ENCODE assay signal across 8 cellular contexts in genomic region chr16:15649311-15649710, GRCh38. TPM values are rescaled to one million over a fixed set of nuclear protein-coding genes. Genes with fewer than 3 reads are reported as not detected.
DNase-seq lines count a peak whose midpoint lies in the region; ATAC-seq and TF ChIP-seq lines count a peak whose summit lies in the region.
"Not testable (repeated sequence)": the region's sequence is repeated elsewhere in the genome, so short reads cannot be mapped to it uniquely, and the experiment has no call there.

No MANE protein-coding gene starts in this region.

- H4K5ac ChIP-seq in IMR-90 (ENCODE audit: low read depth, low read length) = not testable (repeated sequence)

- dilution Hi-C loops in IMR-90 (cut with HindIII; ENCODE audit: low sequenced_read_pairs, unreplicated experiment) = not testable (repeated sequence)

- not testable (repeated sequence) for H3K56ac ChIP-seq in IMR-90 (ENCODE audit: extremely low read depth, insufficient read depth, low read length)

- H2BK120ac ChIP-seq in IMR-90 (ENCODE audit: low read depth, low read length) = peak overlapping the region; percentile 28

- not testable (repeated sequence) for H2AK9ac ChIP-seq in IMR-90 (replicated peaks; ENCODE audit: low read depth, low read length, poor library complexity)

- H2AFZ ChIP-seq in IMR-90 (replicated peaks; ENCODE audit: low read length, poor library complexity) = peak overlapping the region; percentile 93

- H2AK5ac ChIP-seq in IMR-90 (ENCODE audit: low read depth, low read length) = 0 out of 2 replicates have a peak overlapping the region, but pooled peaks have one; percentile 5

- TF ChIP-seq CTCF in IMR-90 (conservative IDR thresholded peaks at IDR 0.05; ENCODE audit: low read depth, low read length); left lung (IDR thresholded peaks at IDR 0.05); neutrophil (IDR thresholded peaks at IDR 0.05): not testable (repeated sequence)

- H3K14ac ChIP-seq in IMR-90 (replicated peaks; ENCODE audit: low read depth, low read length) = not testable (repeated sequence)

- not testable (repeated sequence) for H4K91ac ChIP-seq in IMR-90 (ENCODE audit: insufficient read depth, low read depth, low read length)

- peak overlapping the region; percentile 76 to 98 (median 90) for H3K4me2 ChIP-seq in BLaER1 treated with 17β-estradiol and CSF1 and Interleukin-3, amounts not matched to agents 10 nM and 100 nM
- H3K4me2 ChIP-seq in IMR-90 (ENCODE audit: low read depth, low read length) = peak overlapping the region; percentile 90

- not testable (repeated sequence) for H3K9me1 ChIP-seq in IMR-90 (ENCODE audit: insufficient read depth, low read length)

- H3K27ac ChIP-seq in BLaER1 treated with 17β-estradiol and CSF1 and Interleukin-3, amounts not matched to agents 10 nM and 100 nM = peak overlapping the region in 9 of 11 experiments; percentile 90 to 98 (median 96); a peak in 15 of 22 replicates
- H3K27ac ChIP-seq in IMR-90 (ENCODE audit: insufficient read depth, low read length) = not testable (repeated sequence)
- H3K27ac ChIP-seq in epithelial cell of prostate (peak overlapping the region; percentile 99), left lung (peak overlapping the region in 1 of 2 donors; percentile 94), neutrophil (peak overlapping the region; percentile 95), substantia nigra (ENCODE audit: low read depth, low read length, poor library complexity, severe bottlenecking) (peak overlapping the region; percentile 89)

- peaks cover 19 to 30% (median 27%) of the 10 kb centered on the region in 11 experiments; a peak in 21 of 22 replicates for H3K36me3 ChIP-seq in BLaER1 treated with 17β-estradiol and CSF1 and Interleukin-3, amounts not matched to agents 10 nM and 100 nM
- H3K36me3 ChIP-seq in IMR-90 (ENCODE audit: control insufficient read depth, insufficient read depth, low read length); adipocyte (ENCODE audit: control insufficient read depth, insufficient read depth, low read length, severe bottlenecking); left lung: not testable (repeated sequence)
- H3K36me3 ChIP-seq in neutrophil = peaks cover 22% of the 10 kb centered on the region

- peak overlapping the region; percentile 82 to 100 (median 94); a peak in 18 of 20 replicates for H3K4me3 ChIP-seq in BLaER1 treated with 17β-estradiol and CSF1 and Interleukin-3, amounts not matched to agents 10 nM and 100 nM
- H3K4me3 ChIP-seq in IMR-90 (ENCODE audit: insufficient read depth, low read depth, low read length) = peak overlapping the region; percentile 47; the same call in 1 of the 2 replicates
- peak overlapping the region; percentile 93 for H3K4me3 ChIP-seq in adipocyte (ENCODE audit: low read length)
- H3K4me3 ChIP-seq in left lung = peak overlapping the region; percentile 95 to 97
- peak overlapping the region; percentile 97 to 98 for H3K4me3 ChIP-seq in neutrophil (ENCODE audit: low read depth in 1 of 2, low read length in 1 of 2)

- CTCF ChIA-PET in IMR-90 (lab: Yijun Ruan, JAX) = not testable (repeated sequence)

- POLR2A ChIA-PET in IMR-90 (lab: Charles Lee; ENCODE audit: unreplicated experiment) = not testable (repeated sequence)

- BruUV-seq in IMR-90 (replicated peaks; lab: Mats Ljungman, UMichigan) = not testable (repeated sequence)

- peaks cover 26 to 42% (median 37%) of the 10 kb centered on the region in 11 experiments for H4K20me1 ChIP-seq in BLaER1 treated with 17β-estradiol and CSF1 and Interleukin-3, amounts not matched to agents 10 nM and 100 nM
- peaks cover 21% of the 10 kb centered on the region for H4K20me1 ChIP-seq in IMR-90 (ENCODE audit: insufficient read depth, low read length)

- peak overlapping the region; percentile 7 for H2BK5ac ChIP-seq in IMR-90 (ENCODE audit: low read depth, low read length, poor library complexity, severe bottlenecking)

- peak overlapping the region; percentile 43 for H2BK20ac ChIP-seq in IMR-90 (ENCODE audit: low read depth, low read length)

- H3K4me3 Mint-ChIP-seq in T-helper 17 cell = peak overlapping the region; percentile 100

- peaks cover 21 to 39% of the 10 kb centered on the region in 2 experiments for H3K79me1 ChIP-seq in IMR-90 (ENCODE audit: low read depth in 1 of 2, low read length in 2 of 2)

- not testable (repeated sequence) for H3K27me3 Mint-ChIP-seq in T-helper 17 cell

- H3K27me3 ChIP-seq in BLaER1 treated with 17β-estradiol and CSF1 and Interleukin-3, amounts not matched to agents 10 nM and 100 nM; IMR-90 (ENCODE audit: control insufficient read depth, insufficient read depth, low read length); adipocyte (replicated peaks; ENCODE audit: control insufficient read depth, insufficient read depth, low read length); left lung; neutrophil: not testable (repeated sequence)

- peaks cover 38 to 59% (median 47%) of the 10 kb centered on the region in 10 experiments for H3K4me1 ChIP-seq in BLaER1 treated with 17β-estradiol and CSF1 and Interleukin-3, amounts not matched to agents 10 nM and 100 nM
- H3K4me1 ChIP-seq in IMR-90 (ENCODE audit: control insufficient read depth, insufficient read depth, low read length) = not testable (repeated sequence)
- H3K4me1 ChIP-seq in adipocyte (ENCODE audit: control insufficient read depth, insufficient read depth, low read length) = peaks cover 11% of the 10 kb centered on the region
- peaks cover 3 to 37% of the 10 kb centered on the region in 2 donors for H3K4me1 ChIP-seq in left lung
- peaks cover 30 to 31% of the 10 kb centered on the region in 2 experiments for H3K4me1 ChIP-seq in neutrophil (ENCODE audit: control insufficient read depth in 1 of 2, insufficient read depth in 1 of 2, low read depth in 1 of 2, low read length in 1 of 2)

- not testable (repeated sequence) for TF ChIP-seq POLR2A in IMR-90 (IDR thresholded peaks at IDR 0.05; ENCODE audit: low read depth, low read length)

- H4K8ac ChIP-seq in IMR-90 (ENCODE audit: low read depth in 2 of 2, low read length in 2 of 2) = peak overlapping the region in 1 of 2 experiments; percentile 41; a peak in 1 of 4 replicates

- peak overlapping the region; percentile 14; the same call in 1 of the 2 replicates for H3K4ac ChIP-seq in IMR-90 (ENCODE audit: low read depth, low read length)

- H3K18ac ChIP-seq in IMR-90 (ENCODE audit: low read depth, low read length) = not testable (repeated sequence)

- intact Hi-C loops in IMR-90 (cut with micrococcal nuclease) = loop anchor here (5.0 kb wide), 1 partner anchor 548 kb away; no protein-coding TSS in a partner anchor
- intact Hi-C loops in left lung (cut with DNase I) = not testable (repeated sequence)

- DNase-seq in IMR-90; T-helper 17 cell; adipocyte (ENCODE audit: low read depth); epithelial cell of prostate (ENCODE audit: low read depth, low spot score); left lung; substantia nigra (lab: John Stamatoyannopoulos, UW): not testable (repeated sequence)

- H3K36me3 Mint-ChIP-seq in T-helper 17 cell (ENCODE audit: low read depth) = not testable (repeated sequence)

- H3K9me3 ChIP-seq in BLaER1 treated with 17β-estradiol and CSF1 and Interleukin-3, amounts not matched to agents 10 nM and 100 nM (replicated peaks in 1 of 11); IMR-90 (ENCODE audit: control insufficient read depth, insufficient read depth, low read length); T-helper 17 cell (ENCODE audit: control insufficient read depth, low read length, poor library complexity, severe bottlenecking); adipocyte (ENCODE audit: control insufficient read depth, low read length); left lung; neutrophil: not testable (repeated sequence)

- H3K4me1 Mint-ChIP-seq in T-helper 17 cell = peaks cover 30% of the 10 kb centered on the region

- ATAC-seq in IMR-90 (ENCODE audit: low read depth); T-helper 17 cell; left lung: not testable (repeated sequence)

- WGBS in IMR-90 (ENCODE audit: extremely low coverage in 2 of 2, insufficient read length in 1 of 2), 2 experiments = 80% methylated on average over 7 of the region's 17 CpGs; no CpG with 5 or more reads in 1 of the 2 experiments

- H2BK15ac ChIP-seq in IMR-90 (ENCODE audit: low read depth, low read length) = peak overlapping the region; percentile 9; the same call in 1 of the 3 replicates

- H3K27ac Mint-ChIP-seq in T-helper 17 cell = peak overlapping the region; percentile 97

- H3K9ac ChIP-seq in BLaER1 treated with 17β-estradiol and CSF1 and Interleukin-3, amounts not matched to agents 10 nM and 100 nM = peak overlapping the region in 9 of 11 experiments; percentile 93 to 98 (median 97); a peak in 17 of 22 replicates
- H3K9ac ChIP-seq in IMR-90 (ENCODE audit: low read depth, low read length) = peak overlapping the region; percentile 37; the same call in 1 of the 2 replicates
- H3K9ac ChIP-seq in adipocyte (ENCODE audit: low read length) = peak overlapping the region; percentile 75

- in situ Hi-C loops in IMR-90 (cut with MboI; ENCODE audit: low sequenced_read_pairs) = not testable (repeated sequence)

- TF ChIP-seq RAD21 in IMR-90 (IDR thresholded peaks at IDR 0.05; ENCODE audit: low read length) = not testable (repeated sequence)

- peak overlapping the region; percentile 88 for H3K23ac ChIP-seq in IMR-90 (ENCODE audit: low read depth, low read length)

RNA-seq across cellular contexts. Expression of gene NDE1, which starts 0.7 kb away (rescaled TPM):
- total RNA-seq in IMR-90 (2012; rRNA removed) = 29.2 and 34.4 TPM in 2 replicates
- polyA plus RNA-seq in IMR-90 (2012; rRNA removed) = 17.3 and 22.7 TPM in 2 replicates
- 14.0 and 28.0 TPM in 2 replicates for polyA plus RNA-seq in IMR-90 (2012; cell fraction: cytosol; rRNA removed)
- 8.8 and 21.5 TPM in 2 replicates for polyA plus RNA-seq in IMR-90 (2012; cell fraction: nucleus; rRNA removed; ENCODE audit: low replicate concordance)
- total RNA-seq in T-helper 17 cell = 100 to 1,000 TPM; 122 to 123 TPM
- 10 to 100 TPM; 37.1 to 37.6 TPM for total RNA-seq in left lung

RNA-seq across cellular contexts. Expression of gene MARF1, which starts 6.4 kb away (rescaled TPM):
- total RNA-seq in IMR-90 (2012; rRNA removed) = 7.8 and 9.0 TPM in 2 replicates
- 11.5 and 12.9 TPM in 2 replicates for polyA plus RNA-seq in IMR-90 (2012; rRNA removed)
- 4.4 and 6.7 TPM in 2 replicates for polyA plus RNA-seq in IMR-90 (2012; cell fraction: cytosol; rRNA removed)
- polyA plus RNA-seq in IMR-90 (2012; cell fraction: nucleus; rRNA removed; ENCODE audit: low replicate concordance) = 13.5 and 38.8 TPM in 2 replicates
- 100 to 1,000 TPM; 159 to 164 TPM for total RNA-seq in T-helper 17 cell
- 10 to 100 TPM; 72.3 to 86.1 TPM for total RNA-seq in left lung

Comparison
In these comparisons a context has a peak if more than half of its experiments do, and no peak if none do; other contexts are left out.
1. H3K4me3 ChIP-seq: peak in every context shown above with its lines; median percentile 98 in neutrophil; 96 in left lung; 94 in BLaER1 treated with 17β-estradiol and CSF1 and Interleukin-3, amounts not matched to agents 10 nM and 100 nM; 93 in adipocyte; 47 in IMR-90.
2. H3K9ac ChIP-seq: peak in every context shown above with its lines; median percentile 97 in BLaER1 treated with 17β-estradiol and CSF1 and Interleukin-3, amounts not matched to agents 10 nM and 100 nM; 75 in adipocyte; 37 in IMR-90.